Comparison of ENCODE assay signal across 35 cellular contexts in genomic region chr7:98599886-98600285, GRCh38. TPM values are rescaled to one million over a fixed set of nuclear protein-coding genes. Genes with fewer than 3 reads are reported as not detected.
"Had no signal": no experiment of that assay in that cellular context is flagged by ENCODE, and none has a peak within 500 bp of the region (broad histone marks: within the 10 kb centered on the region; RNA-seq: fewer than 3 reads in every experiment).

No MANE protein-coding gene starts in this region.

- H3K4me3 ChIP-seq: adrenal gland, ascending aorta, body of pancreas, breast epithelium, cardiac muscle cell had no signal

- H3K36me3 ChIP-seq: adrenal gland, ascending aorta, brain microvascular endothelial cell, breast epithelium, cardiac muscle cell had no signal

- H3K4me1 ChIP-seq: adrenal gland, ascending aorta, body of pancreas, breast epithelium had no signal

- H3K9me3 ChIP-seq: adrenal gland, ascending aorta, body of pancreas, breast epithelium had no signal

- FAIRE-seq: astrocyte, bronchial epithelial cell had no signal

- H3K27me3 ChIP-seq: adrenal gland, ascending aorta, body of pancreas, brain microvascular endothelial cell, breast epithelium, cardiac muscle cell had no signal

- H3K27ac ChIP-seq: adrenal gland, ascending aorta, body of pancreas, brain microvascular endothelial cell, breast epithelium, cardiac muscle cell had no signal

- ATAC-seq: activated naive CD4-positive, alpha-beta T cell treated with anti-CD3 and anti-CD28 coated beads, Interleukin-2, amount 50 U/mL, for 72 hours; activated naive CD8-positive, alpha-beta T cell treated with anti-CD3 and anti-CD28 coated beads, Interleukin-2, amount 50 U/mL, for 24 hours; activated T-cell treated with anti-CD3 and anti-CD28 coated beads, Interleukin-2, amount 50 U/mL, for 4 hours; activated T-cell treated with anti-CD3 and anti-CD28 coated beads, Interleukin-2, amount 50 U/mL, for 72 hours; activated T-helper 17 cell treated with anti-CD3 and anti-CD28 coated beads, Interleukin-2, amount 50 U/mL, for 72 hours; body of pancreas had no signal

- DNase-seq: activated effector memory CD4-positive, alpha-beta T cell treated with anti-CD3 and anti-CD28 coated beads, Interleukin-2, amount 50 U/mL, for 16 hours; activated effector memory CD4-positive, alpha-beta T cell treated with Interleukin-2 at 50 U/mL for 16 hours; activated gamma-delta T cell; activated gamma-delta T cell treated with Interleukin-2 at 50 U/mL for 16 hours; activated naive CD4-positive, alpha-beta T cell; activated naive CD4-positive, alpha-beta T cell treated with anti-CD3 and anti-CD28 coated beads for 36 hours; activated naive CD4-positive, alpha-beta T cell treated with anti-CD3 and anti-CD28 coated beads, Interleukin-2, amount 10 ng/mL, durations not matched to agents 7 days and 5 days; activated naive CD4-positive, alpha-beta T cell treated with anti-CD3 and anti-CD28 coated beads, Interleukin-2, amount 50 U/mL, for 16 hours; activated naive CD4-positive, alpha-beta T cell treated with Interleukin-2 at 50 U/mL for 16 hours; activated naive CD8-positive, alpha-beta T cell treated with anti-CD3 and anti-CD28 coated beads for 36 hours; activated naive CD8-positive, alpha-beta T cell treated with anti-CD3 and anti-CD28 coated beads, Interleukin-2, amount 10 ng/mL, durations not matched to agents 7 days and 5 days; activated naive CD8-positive, alpha-beta T cell treated with anti-CD3 and anti-CD28 coated beads, Interleukin-2, amount 50 U/mL, for 24 hours; activated T-cell treated with anti-CD3 and anti-CD28 coated beads for 4 hours; activated T-cell treated with anti-CD3 and anti-CD28 coated beads, Interleukin-2, amount 50 U/mL, for 1 hour; activated T-cell treated with anti-CD3 and anti-CD28 coated beads, Interleukin-2, amount 50 U/mL, for 24 hours; activated T-cell treated with anti-CD3 and anti-CD28 coated beads, Interleukin-2, amount 50 U/mL, for 4 hours; activated T-cell treated with anti-CD3 and anti-CD28 coated beads, Interleukin-2, amount 50 U/mL, for 48 hours; activated T-cell treated with anti-CD3 and anti-CD28 coated beads, Interleukin-2, amount 50 U/mL, for 72 hours; adrenal gland; amniotic stem cell; amygdala; anterior cingulate cortex; aorta; body of pancreas; brain microvascular endothelial cell; caudate nucleus; central memory CD4-positive, alpha-beta T cell; cerebellar nuclear complex had no signal

RNA-seq across cellular contexts. Expression of gene NPTX2, which starts 17.2 kb away (rescaled TPM):
- total RNA-seq: activated naive CD4-positive, alpha-beta T cell treated with anti-CD3 and anti-CD28 coated beads for 36 hours; activated naive CD4-positive, alpha-beta T cell treated with anti-CD3 and anti-CD28 coated beads, Interleukin-2, amount 50 U/mL, for 72 hours; activated naive CD8-positive, alpha-beta T cell treated with anti-CD3 and anti-CD28 coated beads for 36 hours; activated naive CD8-positive, alpha-beta T cell treated with anti-CD3 and anti-CD28 coated beads, Interleukin-2, amount 10 ng/mL, durations not matched to agents 7 days and 5 days; activated T-helper 17 cell treated with anti-CD3 and anti-CD28 coated beads, Interleukin-2, amount 50 U/mL, for 72 hours; cardiac muscle cell had no signal
- polyA plus RNA-seq: cardiac muscle cell had no signal
